In the genomic region with DNA sequence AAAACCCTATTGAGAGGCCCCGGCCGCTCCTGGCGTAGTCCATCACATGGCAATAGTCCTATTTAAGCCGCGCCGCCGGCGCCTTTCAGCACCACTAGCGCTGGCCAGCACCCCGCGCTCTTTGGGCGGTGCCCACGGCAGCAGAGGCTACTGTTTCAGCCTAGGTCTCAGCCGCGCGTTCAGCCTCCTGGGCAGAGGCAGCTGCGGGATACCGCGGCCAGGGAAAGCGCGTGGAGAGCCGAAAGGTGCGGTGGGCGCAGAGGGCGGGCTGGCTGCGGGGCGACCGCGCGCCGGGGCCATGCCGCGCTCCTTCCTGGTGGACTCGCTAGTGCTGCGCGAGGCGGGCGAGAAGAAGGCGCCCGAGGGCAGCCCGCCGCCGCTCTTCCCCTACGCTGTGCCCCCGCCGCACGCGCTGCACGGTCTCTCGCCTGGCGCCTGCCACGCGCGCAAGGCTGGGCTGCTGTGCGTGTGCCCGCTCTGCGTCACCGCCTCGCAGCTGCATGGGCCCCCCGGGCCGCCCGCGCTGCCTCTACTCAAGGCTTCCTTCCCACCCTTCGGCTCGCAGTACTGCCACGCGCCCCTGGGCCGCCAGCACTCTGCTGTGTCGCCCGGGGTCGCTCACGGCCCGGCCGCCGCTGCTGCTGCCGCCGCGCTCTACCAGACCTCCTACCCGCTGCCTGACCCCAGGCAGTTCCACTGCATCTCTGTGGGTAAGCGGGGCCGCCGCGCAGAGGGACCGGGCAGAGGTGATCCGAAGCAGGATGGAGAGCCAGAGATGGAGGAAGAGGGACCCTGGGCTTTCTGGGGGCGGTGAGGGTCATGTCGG, we compare ENCODE assay signal across 8 cellular contexts.
DNase-seq lines count a peak whose midpoint lies in the region; ATAC-seq and TF ChIP-seq lines count a peak whose summit lies in the region.

Gene GSX1 (plus strand): TSS at position 91 of the 826 bp plus-strand sequence. CDS start 208 bp downstream, at position 299.

- DNase-seq in activated T-cell treated with anti-CD3 and anti-CD28 coated beads for 48 hours (ENCODE audit: low read depth) (peak; percentile 48), fibroblast of pulmonary artery (ENCODE audit: low read depth) (peak; percentile 79), NCI-H146 treated with DMSO at 0.1 percent for 48 hours (lab: John Stamatoyannopoulos, UW; ENCODE audit: unreplicated experiment) (no peak)

- H3K9ac ChIP-seq in BLaER1 treated with 17β-estradiol and CSF1 and Interleukin-3, amounts not matched to agents 10 nM and 100 nM, result no peak within 1 kb of the TSS
- no peak within 1 kb of the TSS for H3K9ac ChIP-seq in subcutaneous abdominal adipose tissue (ENCODE audit: low read length in 5 of 5)

- H3K36me3 Mint-ChIP-seq in nephron (ENCODE audit: low read depth), result no peaks in the 10 kb centered on the region

- H3K27ac Mint-ChIP-seq in nephron, result no peak within 1 kb of the TSS

- ATAC-seq in HG03196 (IDR thresholded peaks at IDR 0.05; ENCODE audit: unreplicated experiment), result no peak

- H3K27me3 ChIP-seq in BLaER1 treated with 17β-estradiol and CSF1 and Interleukin-3, amounts not matched to agents 10 nM and 100 nM, result peaks cover 97 to 100% (median 100%) of the 10 kb centered on the region in 11 experiments
- H3K27me3 ChIP-seq in subcutaneous abdominal adipose tissue (ENCODE audit: control insufficient read depth in 5 of 5, insufficient read depth in 4 of 5, low read length in 5 of 5), result peaks cover 70 to 92% (median 80%) of the 10 kb centered on the region in 5 donors

- peaks cover 9% of the 10 kb centered on the region for H3K9me3 Mint-ChIP-seq in nephron

- peaks cover 43 to 88% (median 69%) of the 10 kb centered on the region in 11 experiments for H3K9me3 ChIP-seq in BLaER1 treated with 17β-estradiol and CSF1 and Interleukin-3, amounts not matched to agents 10 nM and 100 nM (replicated peaks in 1 of 11)
- H3K9me3 ChIP-seq in subcutaneous abdominal adipose tissue (ENCODE audit: control insufficient read depth in 5 of 5, low read length in 5 of 5), result peaks cover 0 to 3% (median 0%) of the 10 kb centered on the region in 5 donors

- peaks cover 0 to 7% (median 0%) of the 10 kb centered on the region in 10 experiments; a peak in 4 of 20 replicates for H3K4me1 ChIP-seq in BLaER1 treated with 17β-estradiol and CSF1 and Interleukin-3, amounts not matched to agents 10 nM and 100 nM
- H3K4me1 ChIP-seq in subcutaneous abdominal adipose tissue (ENCODE audit: control insufficient read depth in 5 of 5, insufficient read depth in 5 of 5, low read length in 5 of 5), result peaks cover 0 to 37% (median 28%) of the 10 kb centered on the region in 5 donors

- peak within 1 kb of the TSS; percentile 4 to 48 (median 34); a peak in 12 of 20 replicates for H3K4me3 ChIP-seq in BLaER1 treated with 17β-estradiol and CSF1 and Interleukin-3, amounts not matched to agents 10 nM and 100 nM
- H3K4me3 ChIP-seq in fibroblast of pulmonary artery (replicated peaks; ENCODE audit: low read depth, low read length) (no peak within 1 kb of the TSS), subcutaneous abdominal adipose tissue (ENCODE audit: low read depth in 1 of 5, low read length in 5 of 5) (peak within 1 kb of the TSS in 4 of 5 donors; percentile 47 to 61 (median 57))

- no peak within 1 kb of the TSS for H3K27ac ChIP-seq in BLaER1 treated with 17β-estradiol and CSF1 and Interleukin-3, amounts not matched to agents 10 nM and 100 nM
- H3K27ac ChIP-seq in subcutaneous abdominal adipose tissue (ENCODE audit: low read depth, low read length), result no peak within 1 kb of the TSS

- H3K4me1 Mint-ChIP-seq in nephron, result peaks cover 28% of the 10 kb centered on the region

- no peak for TF ChIP-seq EP300 in Ishikawa (IDR thresholded peaks at IDR 0.05; ENCODE audit: borderline replicate concordance)

- H3K27me3 Mint-ChIP-seq in nephron (ENCODE audit: low read depth), result peaks cover 98% of the 10 kb centered on the region

- TF ChIP-seq CTCF in fibroblast of pulmonary artery (IDR thresholded peaks at IDR 0.05; ENCODE audit: low read length, missing control alignments), result no peak
- TF ChIP-seq CTCF in nephron (IDR thresholded peaks at IDR 0.05; ENCODE audit: unreplicated experiment in 3 of 3), result no peak

- H3K36me3 ChIP-seq in BLaER1 treated with 17β-estradiol and CSF1 and Interleukin-3, amounts not matched to agents 10 nM and 100 nM, result peaks cover 0 to 4% (median 0%) of the 10 kb centered on the region in 11 experiments; a peak in 3 of 22 replicates
- H3K36me3 ChIP-seq in subcutaneous abdominal adipose tissue (ENCODE audit: control insufficient read depth in 5 of 5, insufficient read depth in 5 of 5, low read length in 5 of 5), result no peaks in the 10 kb centered on the region

- H3K4me3 Mint-ChIP-seq in nephron, result peak within 1 kb of the TSS; percentile 39 to 66 (median 60)

- H3K4me2 ChIP-seq in BLaER1 treated with 17β-estradiol and CSF1 and Interleukin-3, amounts not matched to agents 10 nM and 100 nM, result peak within 1 kb of the TSS; percentile 8 to 65 (median 46); a peak in 20 of 22 replicates

- TF ChIP-seq RAD21 in Ishikawa (IDR thresholded peaks at IDR 0.05; ENCODE audit: low read depth), result no peak

- H4K20me1 ChIP-seq in BLaER1 treated with 17β-estradiol and CSF1 and Interleukin-3, amounts not matched to agents 10 nM and 100 nM, result no peaks in the 10 kb centered on the region; a peak in 2 of 22 replicates

TF ChIP-seq in Ishikawa, 13 proteins besides CTCF, POLR2A, EP300 and RAD21:
- TF ChIP-seq USF1 (IDR thresholded peaks at IDR 0.05), result 0 out of 2 replicates have a peak, but pooled peaks have one; percentile 20
- TF ChIP-seq, protein P1, sequence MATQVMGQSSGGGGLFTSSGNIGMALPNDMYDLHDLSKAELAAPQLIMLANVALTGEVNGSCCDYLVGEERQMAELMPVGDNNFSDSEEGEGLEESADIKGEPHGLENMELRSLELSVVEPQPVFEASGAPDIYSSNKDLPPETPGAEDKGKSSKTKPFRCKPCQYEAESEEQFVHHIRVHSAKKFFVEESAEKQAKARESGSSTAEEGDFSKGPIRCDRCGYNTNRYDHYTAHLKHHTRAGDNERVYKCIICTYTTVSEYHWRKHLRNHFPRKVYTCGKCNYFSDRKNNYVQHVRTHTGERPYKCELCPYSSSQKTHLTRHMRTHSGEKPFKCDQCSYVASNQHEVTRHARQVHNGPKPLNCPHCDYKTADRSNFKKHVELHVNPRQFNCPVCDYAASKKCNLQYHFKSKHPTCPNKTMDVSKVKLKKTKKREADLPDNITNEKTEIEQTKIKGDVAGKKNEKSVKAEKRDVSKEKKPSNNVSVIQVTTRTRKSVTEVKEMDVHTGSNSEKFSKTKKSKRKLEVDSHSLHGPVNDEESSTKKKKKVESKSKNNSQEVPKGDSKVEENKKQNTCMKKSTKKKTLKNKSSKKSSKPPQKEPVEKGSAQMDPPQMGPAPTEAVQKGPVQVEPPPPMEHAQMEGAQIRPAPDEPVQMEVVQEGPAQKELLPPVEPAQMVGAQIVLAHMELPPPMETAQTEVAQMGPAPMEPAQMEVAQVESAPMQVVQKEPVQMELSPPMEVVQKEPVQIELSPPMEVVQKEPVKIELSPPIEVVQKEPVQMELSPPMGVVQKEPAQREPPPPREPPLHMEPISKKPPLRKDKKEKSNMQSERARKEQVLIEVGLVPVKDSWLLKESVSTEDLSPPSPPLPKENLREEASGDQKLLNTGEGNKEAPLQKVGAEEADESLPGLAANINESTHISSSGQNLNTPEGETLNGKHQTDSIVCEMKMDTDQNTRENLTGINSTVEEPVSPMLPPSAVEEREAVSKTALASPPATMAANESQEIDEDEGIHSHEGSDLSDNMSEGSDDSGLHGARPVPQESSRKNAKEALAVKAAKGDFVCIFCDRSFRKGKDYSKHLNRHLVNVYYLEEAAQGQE (IDR thresholded peaks at IDR 0.05; ENCODE audit: low read depth), result peak; percentile 92
- TF ChIP-seq, protein P2, sequence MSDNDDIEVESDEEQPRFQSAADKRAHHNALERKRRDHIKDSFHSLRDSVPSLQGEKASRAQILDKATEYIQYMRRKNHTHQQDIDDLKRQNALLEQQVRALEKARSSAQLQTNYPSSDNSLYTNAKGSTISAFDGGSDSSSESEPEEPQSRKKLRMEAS (IDR thresholded peaks at IDR 0.05), result 0 out of 2 replicates have a peak, but pooled peaks have one; percentile 39
- TF ChIP-seq FOXM1 (IDR thresholded peaks at IDR 0.05; ENCODE audit: borderline replicate concordance, low read depth), result no peak
TF ChIP-seq in Ishikawa: peak in this region for 3.
